In genomic region chr17:45490615-45491433, GRCh38 we compare ENCODE assay signal across 8 cellular contexts. TPM values are rescaled to one million over a fixed set of nuclear protein-coding genes. Genes with fewer than 3 reads are reported as not detected.
A peak's percentile ranks its signal among the peaks of the same experiment; 100 is the strongest.
DNase-seq lines count a peak whose midpoint lies in the region; TF ChIP-seq lines count a peak whose summit lies in the region.
"Not testable (repeated sequence)": the region's sequence is repeated elsewhere in the genome, so short reads cannot be mapped to it uniquely, and the experiment has no call there.

PLEKHM1 (minus strand) TSS chr17:45490721; CDS start chr17:45482484, 8,237 bp downstream.

- not testable (repeated sequence) for H3K9me3 Mint-ChIP-seq in stimulated activated naive CD8-positive, alpha-beta T cell treated with anti-CD3 and anti-CD28 coated beads, Interleukin-15, Interleukin-2, amounts not matched to agents 100 ng/mL and 50 ng/mL, for 24 hours

- H3K4me3 Mint-ChIP-seq in stimulated activated naive CD8-positive, alpha-beta T cell treated with anti-CD3 and anti-CD28 coated beads, Interleukin-15, Interleukin-2, amounts not matched to agents 100 ng/mL and 50 ng/mL, for 24 hours, result peak within 1 kb of the TSS; percentile 90

- H3K4me3 ChIP-seq in MM.1S (ENCODE audit: low read length) (peak within 1 kb of the TSS; percentile 74), foreskin fibroblast (ENCODE audit: low read depth in 1 of 2, low read length in 2 of 2) (peak within 1 kb of the TSS; percentile 63 to 66), neural cell (ENCODE audit: low read length) (peak within 1 kb of the TSS; percentile 66)

- not testable (repeated sequence) for H3K4me1 ChIP-seq in MM.1S (ENCODE audit: low read length)

- H3K4me2 ChIP-seq in MM.1S (ENCODE audit: low read depth, low read length), result peak within 1 kb of the TSS; percentile 74
- not testable (repeated sequence) for H3K4me2 ChIP-seq in neural cell (ENCODE audit: low read length)

- H3K36me3 Mint-ChIP-seq in stimulated activated naive CD8-positive, alpha-beta T cell treated with anti-CD3 and anti-CD28 coated beads, Interleukin-15, Interleukin-2, amounts not matched to agents 100 ng/mL and 50 ng/mL, for 24 hours (ENCODE audit: low read depth), result not testable (repeated sequence)

- peaks cover 25% of the 10 kb centered on the region for H3K4me1 Mint-ChIP-seq in stimulated activated naive CD8-positive, alpha-beta T cell treated with anti-CD3 and anti-CD28 coated beads, Interleukin-15, Interleukin-2, amounts not matched to agents 100 ng/mL and 50 ng/mL, for 24 hours (ENCODE audit: low read depth)

- H3K9me3 ChIP-seq in MM.1S (replicated peaks; ENCODE audit: insufficient read depth, low read length); neural cell (ENCODE audit: low read length): not testable (repeated sequence)

- in situ Hi-C loops in SK-MEL-5 (cut with HindIII; ENCODE audit: low pct_unique_long_range_greater_than_20kb, low sequenced_read_pairs), result not testable (repeated sequence)

- TF ChIP-seq RAD21 in neural cell (conservative IDR thresholded peaks at IDR 0.05), result not testable (repeated sequence)

- TF ChIP-seq EP300 in neural cell (conservative IDR thresholded peaks at IDR 0.05; ENCODE audit: poor library complexity, severe bottlenecking), result not testable (repeated sequence)

- H3K27ac Mint-ChIP-seq in stimulated activated naive CD8-positive, alpha-beta T cell treated with anti-CD3 and anti-CD28 coated beads, Interleukin-15, Interleukin-2, amounts not matched to agents 100 ng/mL and 50 ng/mL, for 24 hours, result peak within 1 kb of the TSS; percentile 90

- DNase-seq in GDM1 (lab: John Stamatoyannopoulos, UW) (peak; percentile 72), HCEC 1CT (peak; percentile 67), MM.1S (peak; percentile 85), SK-MEL-5 (ENCODE audit: low read depth, low spot score) (peak; percentile 68), foreskin fibroblast (peak; percentile 72 to 90)
- peak; percentile 75 for DNase-seq in activated gamma-delta T cell treated with anti-CD3 and anti-CD28 coated beads, Interleukin-2, amount 50 U/mL, for 16 hours (ENCODE audit: low read depth)

- peak within 1 kb of the TSS; percentile 73 for H3K9ac ChIP-seq in MM.1S (ENCODE audit: low read length)
- peak within 1 kb of the TSS; percentile 68 for H3K9ac ChIP-seq in neural cell (ENCODE audit: low read length)

- H3K27ac ChIP-seq in MM.1S (ENCODE audit: low read length), result peak within 1 kb of the TSS; percentile 60; the same call in 1 of the 2 replicates
- H3K27ac ChIP-seq in neural cell (ENCODE audit: low read length), result not testable (repeated sequence)

- not testable (repeated sequence) for H3K27me3 ChIP-seq in MM.1S (replicated peaks; ENCODE audit: insufficient read depth, low read length); neural cell (ENCODE audit: insufficient read depth, low read depth, low read length)

- TF ChIP-seq CTCF in MM.1S (IDR thresholded peaks at IDR 0.05; ENCODE audit: low read length); foreskin fibroblast (IDR thresholded peaks at IDR 0.05; ENCODE audit: low read depth, low read length); neural cell (IDR thresholded peaks at IDR 0.05; ENCODE audit: poor library complexity, severe bottlenecking): not testable (repeated sequence)

- H3K9me2 ChIP-seq in MM.1S (replicated peaks; ENCODE audit: insufficient read depth, low read length); neural cell (ENCODE audit: insufficient read depth, low read length): not testable (repeated sequence)

- H3K27me3 Mint-ChIP-seq in stimulated activated naive CD8-positive, alpha-beta T cell treated with anti-CD3 and anti-CD28 coated beads, Interleukin-15, Interleukin-2, amounts not matched to agents 100 ng/mL and 50 ng/mL, for 24 hours, result not testable (repeated sequence)

- H3F3A ChIP-seq in MM.1S (ENCODE audit: insufficient read depth, low read length); neural cell (ENCODE audit: insufficient read depth, low read length, poor library complexity, severe bottlenecking): not testable (repeated sequence)

- H2AFZ ChIP-seq in MM.1S (ENCODE audit: low read length), result peak within 1 kb of the TSS; percentile 77; the same call in 1 of the 2 replicates
- H2AFZ ChIP-seq in neural cell (ENCODE audit: low read depth, low read length), result not testable (repeated sequence)

- H4K20me1 ChIP-seq in MM.1S (ENCODE audit: insufficient read depth, low read length); neural cell (ENCODE audit: insufficient read depth): not testable (repeated sequence)

- not testable (repeated sequence) for H3K36me3 ChIP-seq in MM.1S (replicated peaks; ENCODE audit: insufficient read depth, low read length); neural cell (ENCODE audit: insufficient read depth, low read length)

- H3K79me2 ChIP-seq in MM.1S (ENCODE audit: low read length), result peaks cover 15% of the 10 kb centered on the region
- not testable (repeated sequence) for H3K79me2 ChIP-seq in neural cell (replicated peaks; ENCODE audit: insufficient read depth, low read length)

TF ChIP-seq in neural cell, 6 proteins besides CTCF, POLR2A, EP300 and RAD21:
- TF ChIP-seq MXI1 (conservative IDR thresholded peaks at IDR 0.05; ENCODE audit: poor library complexity, severe bottlenecking) (peak; percentile 35), POLR2AphosphoS5 (IDR thresholded peaks at IDR 0.05) (peak; percentile 68)

RNA-seq across cellular contexts. Expression of gene PLEKHM1, which starts in this region (rescaled TPM):
- 7.6 and 11.3 TPM in 2 replicates for total RNA-seq in SK-MEL-5 (2014; rRNA removed; shearing (Covaris generic))
- 20.4 and 20.5 TPM in 2 replicates for polyA plus RNA-seq in SK-MEL-5 (2015; cell fraction: cytosol; rRNA removed)
- polyA plus RNA-seq in SK-MEL-5 (2015; cell fraction: nucleus; rRNA removed), result 20.4 and 21.8 TPM in 2 replicates
- 3.1 and 5.5 TPM in 2 replicates for polyA plus RNA-seq in neural cell
- polyA minus RNA-seq in neural cell, result 26.3 and 33.6 TPM in 2 replicates
